In genomic region chr15:95715116-95715888, GRCh38 we compare ENCODE assay signal across 18 cellular contexts.
"Had no signal": no experiment of that assay in that cellular context is flagged by ENCODE, and none has a peak within 500 bp of the region (broad histone marks: within the 10 kb centered on the region; RNA-seq: fewer than 3 reads in every experiment).

No MANE protein-coding gene starts in this region.

- H3K9me3 ChIP-seq: gastroesophageal sphincter, pancreas, stomach, testis had no signal

- DNase-seq: activated CD4-positive, alpha-beta T cell treated with anti-CD3 and anti-CD28 coated beads, Interleukin-2, amount 50 U/mL, for 4 hours; activated CD4-positive, CD25-positive, alpha-beta regulatory T cell treated with anti-CD3 and anti-CD28 coated beads, Interleukin-2, amount 50 U/mL, for 72 hours; activated effector memory CD4-positive, alpha-beta T cell treated with Interleukin-2 at 50 U/mL for 16 hours; activated naive CD4-positive, alpha-beta T cell treated with anti-CD3 and anti-CD28 coated beads, Interleukin-2, amount 50 U/mL, for 16 hours; activated T-cell treated with anti-CD3 and anti-CD28 coated beads, Interleukin-2, amount 50 U/mL, for 1 hour; amniotic stem cell; cortex of kidney; effector CD8-positive, alpha-beta T cell; pancreas; SK-N-SH; stimulated activated CD4-positive, alpha-beta T cell treated with anti-CD3 and anti-CD28 coated beads, Interleukin-12 subunit alpha, Interleukin-12 subunit beta, amount 100 ng/mL, for 4 hours; stimulated activated CD4-positive, alpha-beta T cell treated with anti-CD3 and anti-CD28 coated beads, Interleukin-2, amount 100 ng/mL, for 24 hours; stomach; T-helper 1 cell; T1000; testis had no signal

- H2AFZ ChIP-seq: hepatocyte had no signal

- H3K4me3 ChIP-seq: gastroesophageal sphincter, hepatocyte, pancreas, stomach, testis had no signal

- H3K4me2 ChIP-seq: hepatocyte, SK-N-SH had no signal

- H3K9ac ChIP-seq: SK-N-SH had no signal

- ATAC-seq: gastroesophageal sphincter, pancreas had no signal

- H3K4me1 ChIP-seq: pancreas, testis had no signal

- H3K27me3 ChIP-seq: gastroesophageal sphincter, hepatocyte, pancreas, stomach, testis had no signal

- H3K36me3 ChIP-seq: gastroesophageal sphincter, pancreas, stomach had no signal

- H3K79me2 ChIP-seq: hepatocyte had no signal

- H3K27ac ChIP-seq: gastroesophageal sphincter, hepatocyte, pancreas, stomach, testis had no signal
